ENCODE assay signal across 11 cellular contexts in genomic region chr10:18134921-18135320, GRCh38. TPM values are rescaled to one million over a fixed set of nuclear protein-coding genes. Genes with fewer than 3 reads are reported as not detected.
"Had no signal": no experiment of that assay in that cellular context is flagged by ENCODE, and none has a peak within 500 bp of the region (broad histone marks: within the 10 kb centered on the region; RNA-seq: fewer than 3 reads in every experiment).

No MANE protein-coding gene starts in this region.

- FAIRE-seq: H1, H54, HepG2 had no signal

- ATAC-seq: HCT116, HepG2 had no signal

- H3K4me3 ChIP-seq: GM23248 had no signal

- DNase-seq: GM23248, H9, HFFc6, KG1 had no signal

- H3K4me3 Mint-ChIP-seq: H9, HFFc6, IgD-negative memory B cell had no signal

- H3K27ac Mint-ChIP-seq: H9, HFFc6, IgD-negative memory B cell had no signal

- H3K27ac ChIP-seq: GM23248, HL-60 had no signal

- H3K9me3 Mint-ChIP-seq: H9, HFFc6 had no signal

- H3K9ac ChIP-seq: GM23248 had no signal

- H2AFZ ChIP-seq: GM23248 had no signal

RNA-seq across cellular contexts. Expression of gene CACNB2, which starts 5.3 kb away (rescaled TPM):
- total RNA-seq: HepG2, HFFc6, HT1080 had no signal
- polyA plus RNA-seq: HepG2 had no signal
